Comparison of ENCODE assay signal across 8 cellular contexts in the genomic region with DNA sequence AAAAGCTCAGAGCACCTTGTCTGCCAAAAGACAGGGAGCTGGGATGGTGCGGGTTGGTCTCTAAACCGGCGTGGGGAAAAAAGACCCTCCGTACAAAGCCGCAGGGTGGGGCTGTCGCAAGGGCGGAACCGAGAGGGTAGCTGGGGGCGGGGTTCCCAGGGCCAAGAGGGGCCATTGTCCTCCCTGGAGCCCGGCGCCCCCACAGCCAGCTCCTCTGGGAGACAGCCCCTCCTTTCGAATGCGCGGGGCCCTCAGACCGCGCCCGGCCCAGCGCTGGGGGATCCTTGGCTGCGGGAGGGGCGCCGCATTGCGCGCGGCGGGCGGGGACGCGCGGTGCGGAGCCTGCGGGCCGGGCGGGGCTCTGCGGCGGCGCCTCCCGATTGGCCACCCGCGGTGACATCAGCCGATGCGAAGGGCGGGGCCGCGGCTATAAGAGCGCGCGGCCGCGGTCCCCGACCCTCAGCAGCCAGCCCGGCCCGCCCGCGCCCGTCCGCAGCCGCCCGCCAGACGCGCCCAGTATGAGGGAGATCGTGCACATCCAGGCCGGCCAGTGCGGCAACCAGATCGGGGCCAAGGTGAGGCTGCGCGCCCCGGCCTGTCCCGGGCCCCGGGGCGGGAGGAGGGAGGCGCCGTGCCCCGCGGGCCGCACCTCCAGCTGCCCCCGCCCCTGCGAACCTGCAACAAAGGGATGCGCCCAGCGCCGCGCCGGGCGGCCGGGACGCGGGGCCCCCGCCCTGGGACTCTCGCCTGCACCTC. TPM values are rescaled to one million over a fixed set of nuclear protein-coding genes. Genes with fewer than 3 reads are reported as not detected.
A peak's percentile ranks its signal among the peaks of the same experiment; 100 is the strongest.
DNase-seq lines count a peak whose midpoint lies in the region; ATAC-seq and TF ChIP-seq lines count a peak whose summit lies in the region.

A gene (plus strand): TSS at position 459 of the 756 bp plus-strand sequence. CDS start 60 bp downstream, at position 519.

- TF ChIP-seq CTCF in PC-9 (conservative IDR thresholded peaks at IDR 0.05) (no peak), body of pancreas (IDR thresholded peaks at IDR 0.05) (no peak), hepatocyte (IDR thresholded peaks at IDR 0.05; ENCODE audit: poor library complexity) (peak; percentile 6), psoas muscle (IDR thresholded peaks at IDR 0.05) (no peak)

- WGBS in body of pancreas, 2 donors: 2% methylated on average over 67 of the region's 88 CpGs; no CpG with 5 or more reads in 1 of the 2 donors
- WGBS in hepatocyte (ENCODE audit: low lambda C conversion rate, missing lambda C conversion rate): under 1% methylated on average over 34 of the region's 88 CpGs
- 0 to 1% (median 0%) methylated on average over 43 to 88 of the region's 88 CpGs for WGBS in psoas muscle, 3 donors

- CTCF ChIA-PET in PC-9 (lab: Charles Lee): interaction anchor here (0.7 to 0.9 kb wide), 3 partner anchors 50 to 97 kb away, joined by 3 to 4 read pairs (median 3); no protein-coding TSS in a partner anchor

- POLR2A ChIA-PET in PC-9 (lab: Charles Lee; ENCODE audit: unreplicated experiment): interaction anchor here (0.7 to 1.2 kb wide), 5 partner anchors 44 to 100 kb away, joined by 3 to 9 read pairs (median 4); a partner anchor contains a TSS

- H3K36me3 ChIP-seq in PC-9 (ENCODE audit: low read depth) (no peaks in the 10 kb centered on the region), body of pancreas (replicated peaks in 1 of 2; ENCODE audit: insufficient read depth in 1 of 2, low read depth in 2 of 2) (no peaks in the 10 kb centered on the region), hepatocyte (replicated peaks; ENCODE audit: insufficient read depth, low read depth) (no peaks in the 10 kb centered on the region), psoas muscle (ENCODE audit: insufficient read depth in 1 of 2, low read depth in 1 of 2) (no peaks in the 10 kb centered on the region)

- H3K4me2 ChIP-seq in PC-9 (peak within 1 kb of the TSS; percentile 97), hepatocyte (peak within 1 kb of the TSS; percentile 84)

- peaks cover 38% of the 10 kb centered on the region for H3K4me1 ChIP-seq in PC-9 (replicated peaks; ENCODE audit: insufficient read depth)
- H3K4me1 ChIP-seq in body of pancreas: peaks cover 51% of the 10 kb centered on the region
- H3K4me1 ChIP-seq in hepatocyte (ENCODE audit: insufficient read depth): peaks cover 38% of the 10 kb centered on the region
- peaks cover 14% of the 10 kb centered on the region for H3K4me1 ChIP-seq in psoas muscle

- intact Hi-C loops in PC-9 (cut with micrococcal nuclease; ENCODE audit: unreplicated experiment) (loop anchor here (5.0 to 10.0 kb wide), 2 partner anchors 122 to 221 kb away; a partner anchor contains a TSS), body of pancreas (cut with DNase I) (no loop called here), psoas muscle (cut with DNase I) (no loop called here)

- H3K9me2 ChIP-seq in PC-9 (ENCODE audit: insufficient read depth) (no peaks in the 10 kb centered on the region), hepatocyte (replicated peaks; ENCODE audit: insufficient read depth) (no peaks in the 10 kb centered on the region)

- peaks cover 27% of the 10 kb centered on the region; the same call in 1 of the 2 replicates for H3F3A ChIP-seq in PC-9 (ENCODE audit: insufficient read depth, low read depth)

- H3K79me2 ChIP-seq in PC-9 (ENCODE audit: low read depth): no peaks in the 10 kb centered on the region
- peaks cover 15% of the 10 kb centered on the region for H3K79me2 ChIP-seq in hepatocyte

- H3K9me3 ChIP-seq in PC-9 (ENCODE audit: insufficient read depth, low read depth): no peaks in the 10 kb centered on the region
- no peaks in the 10 kb centered on the region for H3K9me3 ChIP-seq in body of pancreas
- no peaks in the 10 kb centered on the region for H3K9me3 ChIP-seq in hepatocyte (ENCODE audit: low read depth)
- no peaks in the 10 kb centered on the region for H3K9me3 ChIP-seq in psoas muscle

- H3K4me3 ChIP-seq in PC-9: peak within 1 kb of the TSS; percentile 72
- H3K4me3 ChIP-seq in body of pancreas: no peak within 1 kb of the TSS
- peak within 1 kb of the TSS; percentile 58 for H3K4me3 ChIP-seq in hepatocyte
- H3K4me3 ChIP-seq in psoas muscle: peak within 1 kb of the TSS; percentile 70

- BruUV-seq in PC-9 (replicated peaks; lab: Mats Ljungman, UMichigan): no TSS peak

- ATAC-seq in body of pancreas (peak; percentile 42), psoas muscle (peak; percentile 40 to 55 (median 48)), GM21360 (IDR thresholded peaks at IDR 0.05; ENCODE audit: unreplicated experiment) (no peak)

- H3K27ac ChIP-seq in PC-9: peak within 1 kb of the TSS; percentile 84
- H3K27ac ChIP-seq in body of pancreas: peak within 1 kb of the TSS in 3 of 4 donors; percentile 27 to 67 (median 29)
- H3K27ac ChIP-seq in hepatocyte: peak within 1 kb of the TSS; percentile 99
- peak within 1 kb of the TSS; percentile 67 for H3K27ac ChIP-seq in psoas muscle

- H2AFZ ChIP-seq in PC-9: peak within 1 kb of the TSS; percentile 79
- peak within 1 kb of the TSS; percentile 85 for H2AFZ ChIP-seq in hepatocyte

- no peaks in the 10 kb centered on the region for H3K27me3 ChIP-seq in PC-9 (ENCODE audit: insufficient read depth, low read depth)
- H3K27me3 ChIP-seq in body of pancreas: peaks cover 8 to 17% of the 10 kb centered on the region in 2 donors
- peaks cover 6% of the 10 kb centered on the region for H3K27me3 ChIP-seq in hepatocyte
- peaks cover 0 to 74% (median 45%) of the 10 kb centered on the region in 3 donors for H3K27me3 ChIP-seq in psoas muscle (ENCODE audit: insufficient read depth in 3 of 3, low read length in 2 of 3)

- DNase-seq in NCI-H2029 (lab: John Stamatoyannopoulos, UW) (peak; percentile 44), NCI-H2029 treated with DMSO at 0.1 percent for 48 hours (lab: John Stamatoyannopoulos, UW) (no peak), HUDEP-2 (lab: John Stamatoyannopoulos, UW; ENCODE audit: unreplicated experiment in 76 of 76) (peak in 54 of 76 experiments; percentile 13 to 75 (median 51)), PC-9 (peak in 1 of 2 experiments; percentile 89), body of pancreas (peak; percentile 44 to 67 (median 54)), hepatocyte (ENCODE audit: low spot score) (peak; percentile 93), psoas muscle (peak in 1 of 2 donors; percentile 69)

- H4K20me1 ChIP-seq in PC-9 (ENCODE audit: insufficient read depth): peaks cover 7% of the 10 kb centered on the region; the same call in 1 of the 2 replicates
- peaks cover 27% of the 10 kb centered on the region for H4K20me1 ChIP-seq in hepatocyte (ENCODE audit: insufficient read depth, poor library complexity, severe bottlenecking)

- peak in 2 of 3 donors; percentile 23 to 39 for TF ChIP-seq POLR2A in body of pancreas (IDR thresholded peaks at IDR 0.05)

RNA-seq across cellular contexts. Expression of the gene that starts here (rescaled TPM):
- total RNA-seq in PC-9 (2021) (79.6 and 105 TPM in 2 replicates), body of pancreas (1 to 10 TPM in 1 of 2 donors, not detected in 1; 2.9 TPM), hepatocyte (50.0 and 87.2 TPM in 2 replicates), psoas muscle (1 to 10 TPM in 1 of 4 donors, under 1 TPM in 1, not detected in 2; 0.30 to 1.3 TPM)
- polyA plus RNA-seq in hepatocyte (69.3 and 70.0 TPM in 2 replicates), psoas muscle (1 to 10 TPM in 1 of 3 donors, under 1 TPM in 2; 0.17 to 2.4 (median 0.47) TPM)

Comparison
In these comparisons a context has a peak if more than half of its experiments do, and no peak if none do; other contexts are left out.
1. RNA of the gene that starts here (total RNA-seq): 50.0 to 87.2 TPM in hepatocyte and 79.6 to 105 TPM in PC-9; 2.9 TPM in body of pancreas and 0.30 to 1.3 TPM in psoas muscle; every median in the first group is over 10 times any median in the second.
2. RNA of the gene that starts here (polyA plus RNA-seq): 69.3 to 70.0 TPM in hepatocyte; 0.17 to 2.4 TPM in psoas muscle; every median in the first group is over 10 times any median in the second.
3. H3K27ac ChIP-seq: peak in every context shown above with its lines; median percentile 99 in hepatocyte; 84 in PC-9; 67 in psoas muscle; 29 in body of pancreas.
4. H3K4me3 ChIP-seq: peak in PC-9 (single experiment), hepatocyte (single experiment) and psoas muscle (single experiment); none in body of pancreas (0 of 2).